In genomic region chr1:89931950-89932349, GRCh38 we compare ENCODE assay signal across 1 cellular context.
TF ChIP-seq lines count a peak whose summit lies in the region.

No MANE protein-coding gene starts in this region.

TF ChIP-seq in H1, 55 proteins besides CTCF, POLR2A, EP300 and RAD21 (continued from another document):
- TF ChIP-seq BCL11A (IDR thresholded peaks at IDR 0.05; ENCODE audit: low read depth in 2 of 2, low read length in 2 of 2) (no peak), CHD2 (IDR thresholded peaks at IDR 0.05; ENCODE audit: low read length) (no peak), EGR1 (IDR thresholded peaks at IDR 0.05; ENCODE audit: borderline replicate concordance, low read depth, low read length) (no peak), SRF (IDR thresholded peaks at IDR 0.05; ENCODE audit: low read depth, low read length) (no peak), KDM1A (IDR thresholded peaks at IDR 0.05; ENCODE audit: borderline replicate concordance, low read length) (no peak), USF2 (IDR thresholded peaks at IDR 0.05; ENCODE audit: low read length) (no peak), BACH1 (IDR thresholded peaks at IDR 0.05; ENCODE audit: low read length) (no peak), TEAD4 (IDR thresholded peaks at IDR 0.05; ENCODE audit: low read depth, low read length) (no peak), CBX5 (IDR thresholded peaks at IDR 0.05; ENCODE audit: low read depth, low read length) (no peak), SIX5 (IDR thresholded peaks at IDR 0.05; ENCODE audit: low read depth, low read length) (no peak), KDM4A (IDR thresholded peaks at IDR 0.05; ENCODE audit: low read depth, low read length, severe bottlenecking) (no peak)
